15 cellular contexts compared by ENCODE assay signal in the genomic region with DNA sequence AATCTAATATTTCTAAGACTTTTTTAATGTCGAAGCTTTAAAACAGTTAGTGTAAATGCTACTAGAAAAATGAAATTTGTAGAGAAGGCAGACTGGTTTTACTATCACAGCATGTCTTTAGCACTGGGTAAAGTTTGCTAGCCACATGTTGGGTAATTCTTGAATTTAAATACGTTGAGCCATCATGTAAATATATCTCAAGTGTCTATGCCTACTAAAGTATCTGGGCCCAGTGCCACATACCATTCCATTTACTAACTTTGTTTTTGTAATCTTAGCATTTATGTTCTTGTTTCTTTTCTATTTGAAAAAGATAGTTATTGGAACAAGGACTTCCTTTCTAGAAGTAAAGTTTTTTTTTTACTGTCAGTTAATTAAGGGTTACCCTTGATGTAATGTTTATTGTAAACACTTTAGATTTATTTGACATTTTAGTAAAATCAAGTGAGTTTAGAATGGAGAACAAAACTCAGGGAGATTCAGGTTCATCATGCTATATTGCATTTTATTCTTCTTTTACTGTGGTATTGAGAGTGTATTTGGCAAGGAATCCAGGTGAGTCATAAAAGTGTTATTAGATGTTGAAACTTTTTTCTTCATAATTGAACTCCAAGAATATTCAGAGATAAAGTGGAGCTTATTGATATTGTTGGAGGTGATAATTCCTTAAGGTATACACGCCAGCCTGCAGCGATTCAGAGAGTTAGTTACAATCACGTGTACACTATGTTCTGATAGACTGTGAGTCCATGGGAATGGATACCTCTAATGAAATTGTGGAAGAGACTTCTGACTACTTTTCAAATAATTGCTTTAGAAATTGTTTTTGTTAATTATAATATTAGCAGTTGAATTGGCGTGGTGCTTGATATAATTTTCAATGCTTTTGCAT.
A peak's percentile ranks its signal among the peaks of the same experiment; 100 is the strongest.
DNase-seq lines count a peak whose midpoint lies in the region; ATAC-seq, FAIRE-seq and TF ChIP-seq lines count a peak whose summit lies in the region.
"Had no signal": no experiment of that assay in that cellular context is flagged by ENCODE, and none has a peak within 500 bp of the region (broad histone marks: within the 10 kb centered on the region; RNA-seq: fewer than 3 reads in every experiment).

No MANE protein-coding gene starts in this region.

- no peaks in the 10 kb centered on the region for H3K79me2 ChIP-seq in endothelial cell of umbilical vein (ENCODE audit: control insufficient read depth, insufficient read depth, low read length)

- no peak overlapping the region for H3K4me3 ChIP-seq in endothelial cell of umbilical vein (replicated peaks in 1 of 3; ENCODE audit: insufficient read depth in 1 of 3, low read depth in 1 of 3, low read length in 3 of 3)
- H3K4me3 ChIP-seq: HAP-1, Peyer's patch had no signal

- peak; percentile 91 for ATAC-seq in omental fat pad (ENCODE audit: low FRiP score)
- no peak for ATAC-seq in HG03520 (IDR thresholded peaks at IDR 0.05; ENCODE audit: unreplicated experiment)
- no peak for ATAC-seq in GM21825 (IDR thresholded peaks at IDR 0.05; ENCODE audit: unreplicated experiment)
- ATAC-seq: left lobe of liver had no signal

- no peaks in the 10 kb centered on the region for H3K36me3 Mint-ChIP-seq in activated naive CD8-positive, alpha-beta T cell treated with anti-CD3 and anti-CD28 coated beads for 36 hours

- H3K4me1 ChIP-seq in endothelial cell of umbilical vein (ENCODE audit: control insufficient read depth, extremely low read depth, insufficient read depth, low read length) = peaks cover 28% of the 10 kb centered on the region
- H3K4me1 ChIP-seq: Peyer's patch had no signal

- CTCF ChIA-PET in endothelial cell of umbilical vein (lab: Charles Lee) = interaction anchor here (1.3 kb wide), 1 partner anchor 8 kb away, joined by 4 read pairs; no protein-coding TSS in a partner anchor

- H2AFZ ChIP-seq in endothelial cell of umbilical vein (ENCODE audit: low read depth, low read length) = no peak overlapping the region

- no peaks in the 10 kb centered on the region for H3K9me3 Mint-ChIP-seq in activated naive CD8-positive, alpha-beta T cell treated with anti-CD3 and anti-CD28 coated beads for 36 hours
- H3K9me3 Mint-ChIP-seq: activated naive CD4-positive, alpha-beta T cell treated with anti-CD3 and anti-CD28 coated beads for 36 hours had no signal

- in situ Hi-C loops in Caki2 (cut with HindIII; ENCODE audit: low pct_unique_long_range_greater_than_20kb, low sequenced_read_pairs) = no loop called here

- H3K4me1 Mint-ChIP-seq in activated naive CD8-positive, alpha-beta T cell treated with anti-CD3 and anti-CD28 coated beads for 36 hours = no peaks in the 10 kb centered on the region

- peak overlapping the region; percentile 68 for H3K4me2 ChIP-seq in endothelial cell of umbilical vein (ENCODE audit: insufficient read depth, low read length)

- no peak overlapping the region for H3K9ac ChIP-seq in endothelial cell of umbilical vein (replicated peaks; ENCODE audit: extremely low read depth, insufficient read depth, low read length)

- H4K20me1 ChIP-seq in endothelial cell of umbilical vein (replicated peaks; ENCODE audit: control insufficient read depth, extremely low read depth, insufficient read depth, low read length) = no peaks in the 10 kb centered on the region

- H3K9me1 ChIP-seq in endothelial cell of umbilical vein (replicated peaks; ENCODE audit: control insufficient read depth, extremely low read depth, insufficient read depth, low read length) = no peaks in the 10 kb centered on the region

- POLR2A ChIA-PET in endothelial cell of umbilical vein (lab: Charles Lee) = no interaction called here

- intact Hi-C loops in endothelial cell of umbilical vein (cut with micrococcal nuclease) = no loop called here

- FAIRE-seq in endothelial cell of umbilical vein (lab: Jason Lieb, UNC) = no peak

- dilution Hi-C loops in endothelial cell of umbilical vein (cut with MboI; ENCODE audit: extremely low pct_ligation_motif_present, low sequenced_read_pairs) = no loop called here

- H3K27ac ChIP-seq in endothelial cell of umbilical vein (ENCODE audit: insufficient read depth, low read depth, low read length) = peak overlapping the region; percentile 44
- H3K27ac ChIP-seq: Peyer's patch had no signal

- H3K27me3 Mint-ChIP-seq in activated naive CD8-positive, alpha-beta T cell treated with anti-CD3 and anti-CD28 coated beads for 36 hours = no peaks in the 10 kb centered on the region

- H3K36me3 ChIP-seq in endothelial cell of umbilical vein (ENCODE audit: control insufficient read depth in 2 of 2, extremely low read depth in 1 of 2, insufficient read depth in 2 of 2, low read length in 2 of 2) = no peaks in the 10 kb centered on the region
- H3K36me3 ChIP-seq: HAP-1, Peyer's patch had no signal

- no peak overlapping the region for H3K27ac Mint-ChIP-seq in activated naive CD8-positive, alpha-beta T cell treated with anti-CD3 and anti-CD28 coated beads for 36 hours
- H3K27ac Mint-ChIP-seq: activated naive CD4-positive, alpha-beta T cell treated with anti-CD3 and anti-CD28 coated beads for 36 hours had no signal

- no peaks in the 10 kb centered on the region for H3K27me3 ChIP-seq in endothelial cell of umbilical vein (ENCODE audit: control insufficient read depth in 2 of 2, insufficient read depth in 2 of 2, low read length in 2 of 2)
- H3K27me3 ChIP-seq: Peyer's patch had no signal

- BruUV-seq in endothelial cell of umbilical vein (replicated peaks; lab: Mats Ljungman, UMichigan) = no TSS peak

- peak; percentile 14 for DNase-seq in Caki2 (ENCODE audit: low read depth)
- DNase-seq in NCI-H1048 (lab: John Stamatoyannopoulos, UW) = peak; percentile 34
- DNase-seq in endothelial cell of umbilical vein (ENCODE audit: low read depth, low spot score) = peak; percentile 84
- no peak for DNase-seq in omental fat pad (ENCODE audit: low spot score)
- no peak for DNase-seq in NOMO-1 (lab: John Stamatoyannopoulos, UW; ENCODE audit: unreplicated experiment in 2 of 2)
- no peak for DNase-seq in activated naive CD8-positive, alpha-beta T cell treated with anti-CD3 and anti-CD28 coated beads for 36 hours
- DNase-seq: activated CD4-positive, alpha-beta T cell treated with anti-CD3 and anti-CD28 coated beads for 48 hours; activated naive CD4-positive, alpha-beta T cell treated with anti-CD3 and anti-CD28 coated beads for 36 hours; DND-41; NCI-H1436 treated with DMSO at 0.1 percent for 48 hours; Peyer's patch had no signal

- no peak for TF ChIP-seq CTCF in endothelial cell of umbilical vein (IDR thresholded peaks at IDR 0.05; ENCODE audit: extremely low read depth in 1 of 2, insufficient read depth in 1 of 2, low read depth in 1 of 2, low read length in 2 of 2)
- no peak for TF ChIP-seq CTCF in omental fat pad (IDR thresholded peaks at IDR 0.05)

- no peaks in the 10 kb centered on the region for H3K9me3 ChIP-seq in endothelial cell of umbilical vein (replicated peaks; ENCODE audit: control insufficient read depth, insufficient read depth, low read length)
- H3K9me3 ChIP-seq: HAP-1, Peyer's patch had no signal

- TF ChIP-seq POLR2A in endothelial cell of umbilical vein (IDR thresholded peaks at IDR 0.05; ENCODE audit: low read depth, low read length) = no peak

- H3K4me3 Mint-ChIP-seq in activated naive CD8-positive, alpha-beta T cell treated with anti-CD3 and anti-CD28 coated beads for 36 hours = no peak overlapping the region
- H3K4me3 Mint-ChIP-seq: activated naive CD4-positive, alpha-beta T cell treated with anti-CD3 and anti-CD28 coated beads for 36 hours had no signal

TF ChIP-seq in endothelial cell of umbilical vein, 7 proteins besides CTCF, POLR2A, EP300 and RAD21:
- TF ChIP-seq FOS (IDR thresholded peaks at IDR 0.05; ENCODE audit: borderline replicate concordance, insufficient read depth, low read length) (peak; percentile 33), POLR2AphosphoS5 (IDR thresholded peaks at IDR 0.05; ENCODE audit: insufficient read depth, low read depth, low read length) (no peak), EZH2 (IDR thresholded peaks at IDR 0.05; ENCODE audit: borderline replicate concordance, low read depth, low read length, severe bottlenecking) (no peak), GATA2 (IDR thresholded peaks at IDR 0.05; ENCODE audit: insufficient read depth, insufficient read length, low read depth, low read length) (no peak), JUN (IDR thresholded peaks at IDR 0.05; ENCODE audit: borderline replicate concordance, insufficient read depth, insufficient read length, low read depth) (no peak)
- TF ChIP-seq, protein P1, sequence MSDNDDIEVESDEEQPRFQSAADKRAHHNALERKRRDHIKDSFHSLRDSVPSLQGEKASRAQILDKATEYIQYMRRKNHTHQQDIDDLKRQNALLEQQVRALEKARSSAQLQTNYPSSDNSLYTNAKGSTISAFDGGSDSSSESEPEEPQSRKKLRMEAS (IDR thresholded peaks at IDR 0.05; ENCODE audit: insufficient read depth, insufficient read length) = no peak

Comparison
In these comparisons a context has a peak if more than half of its experiments do, and no peak if none do; other contexts are left out.
1. DNase-seq: peak in Caki2 (single experiment), NCI-H1048 (single experiment) and endothelial cell of umbilical vein (single experiment); none in omental fat pad (single experiment), NOMO-1 (0 of 2) and activated naive CD8-positive, alpha-beta T cell treated with anti-CD3 and anti-CD28 coated beads for 36 hours (single experiment).